Comparison of ENCODE assay signal across 21 cellular contexts in genomic region chr1:54305906-54306514, GRCh38.
"Had no signal": no experiment of that assay in that cellular context is flagged by ENCODE, and none has a peak within 500 bp of the region (broad histone marks: within the 10 kb centered on the region; RNA-seq: fewer than 3 reads in every experiment).

No MANE protein-coding gene starts in this region.

- H3K27me3 ChIP-seq: gastroesophageal sphincter, pancreas, spleen, transverse colon had no signal

- H3K4me1 ChIP-seq: pancreas had no signal

- H3K4me3 ChIP-seq: gastroesophageal sphincter, lung, mucosa of descending colon, neural progenitor cell, pancreas, spleen, transverse colon had no signal

- ATAC-seq: activated T-cell treated with anti-CD3 and anti-CD28 coated beads, Interleukin-2, amount 50 U/mL, for 72 hours; gastroesophageal sphincter; mucosa of descending colon; pancreas; sciatic nerve; SK-N-SH treated with all-trans-retinoic acid at 6 μM for 48 hours had no signal

- DNase-seq: activated CD4-positive, alpha-beta memory T cell treated with anti-CD3 and anti-CD28 coated beads for 36 hours; activated CD4-positive, alpha-beta T cell treated with anti-CD3 and anti-CD28 coated beads for 1 hour; activated naive CD8-positive, alpha-beta T cell treated with anti-CD3 and anti-CD28 coated beads, Interleukin-2, amount 10 ng/mL, durations not matched to agents 7 days and 5 days; activated T-cell treated with anti-CD3 and anti-CD28 coated beads, Interleukin-2, amount 50 U/mL, for 72 hours; anterior cingulate cortex; hippocampal formation; mucosa of descending colon; pancreas; spleen; stimulated activated CD4-positive, alpha-beta T cell treated with anti-CD3 and anti-CD28 coated beads, Interleukin-1b, Interleukin-23, amount 100 ng/mL, for 48 hours; stimulated activated naive CD4-positive, alpha-beta T cell; substantia nigra; transverse colon had no signal

- H3K27ac ChIP-seq: gastroesophageal sphincter, neural progenitor cell, pancreas, spleen, transverse colon had no signal

- H2AFZ ChIP-seq: neural progenitor cell had no signal

- H3K36me3 ChIP-seq: gastroesophageal sphincter, neural progenitor cell, pancreas, spleen, transverse colon had no signal

- H3K4me2 ChIP-seq: neural progenitor cell had no signal

- H3K9me3 Mint-ChIP-seq: activated CD4-positive, alpha-beta memory T cell treated with anti-CD3 and anti-CD28 coated beads for 36 hours; activated naive CD8-positive, alpha-beta T cell treated with anti-CD3 and anti-CD28 coated beads, Interleukin-2, amount 10 ng/mL, durations not matched to agents 7 days and 5 days; activated T-cell treated with anti-CD3 and anti-CD28 coated beads, Interleukin-2, amount 50 U/mL, for 72 hours had no signal

- H3K27me3 Mint-ChIP-seq: activated CD4-positive, alpha-beta memory T cell treated with anti-CD3 and anti-CD28 coated beads for 36 hours; activated naive CD8-positive, alpha-beta T cell treated with anti-CD3 and anti-CD28 coated beads, Interleukin-2, amount 10 ng/mL, durations not matched to agents 7 days and 5 days had no signal

- H3K9me3 ChIP-seq: gastroesophageal sphincter, mucosa of descending colon, pancreas, spleen, transverse colon had no signal

- H3K36me3 Mint-ChIP-seq: activated CD4-positive, alpha-beta memory T cell treated with anti-CD3 and anti-CD28 coated beads for 36 hours had no signal

- FAIRE-seq: bronchial epithelial cell, colon, pancreas, TTC549 had no signal

- H3K9ac ChIP-seq: neural progenitor cell had no signal

- H3K27ac Mint-ChIP-seq: activated CD4-positive, alpha-beta memory T cell treated with anti-CD3 and anti-CD28 coated beads for 36 hours; activated naive CD8-positive, alpha-beta T cell treated with anti-CD3 and anti-CD28 coated beads, Interleukin-2, amount 10 ng/mL, durations not matched to agents 7 days and 5 days; activated T-cell treated with anti-CD3 and anti-CD28 coated beads, Interleukin-2, amount 50 U/mL, for 72 hours; neural progenitor cell had no signal

- H3K4me3 Mint-ChIP-seq: activated CD4-positive, alpha-beta memory T cell treated with anti-CD3 and anti-CD28 coated beads for 36 hours; activated naive CD8-positive, alpha-beta T cell treated with anti-CD3 and anti-CD28 coated beads, Interleukin-2, amount 10 ng/mL, durations not matched to agents 7 days and 5 days; activated T-cell treated with anti-CD3 and anti-CD28 coated beads, Interleukin-2, amount 50 U/mL, for 72 hours; neural progenitor cell had no signal
